In the genomic region with DNA sequence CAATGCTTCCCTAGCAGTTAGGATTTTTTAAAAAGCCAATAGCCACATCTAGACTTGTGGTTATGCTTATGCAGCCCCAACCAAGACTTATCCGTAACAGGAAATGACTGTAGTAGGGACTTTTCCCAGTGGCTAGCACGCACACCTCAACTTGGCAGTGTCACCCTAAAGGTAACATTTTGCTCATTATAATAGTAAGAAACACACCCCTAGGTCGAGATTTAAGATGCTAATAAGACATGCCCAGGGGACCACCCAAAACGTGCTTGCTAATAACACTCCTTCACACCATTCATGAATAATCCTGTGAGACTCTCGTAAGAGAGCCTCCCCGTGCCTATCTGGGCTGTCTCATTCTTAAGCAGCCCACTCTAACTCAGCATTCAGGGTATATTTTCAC, we compare ENCODE assay signal across 2 cellular contexts.
TF ChIP-seq lines count a peak whose summit lies in the region.

No MANE protein-coding gene starts in this region.

TF ChIP-seq in GM23338, 12 proteins besides CTCF, POLR2A, EP300 and RAD21:
- TF ChIP-seq, protein P1, sequence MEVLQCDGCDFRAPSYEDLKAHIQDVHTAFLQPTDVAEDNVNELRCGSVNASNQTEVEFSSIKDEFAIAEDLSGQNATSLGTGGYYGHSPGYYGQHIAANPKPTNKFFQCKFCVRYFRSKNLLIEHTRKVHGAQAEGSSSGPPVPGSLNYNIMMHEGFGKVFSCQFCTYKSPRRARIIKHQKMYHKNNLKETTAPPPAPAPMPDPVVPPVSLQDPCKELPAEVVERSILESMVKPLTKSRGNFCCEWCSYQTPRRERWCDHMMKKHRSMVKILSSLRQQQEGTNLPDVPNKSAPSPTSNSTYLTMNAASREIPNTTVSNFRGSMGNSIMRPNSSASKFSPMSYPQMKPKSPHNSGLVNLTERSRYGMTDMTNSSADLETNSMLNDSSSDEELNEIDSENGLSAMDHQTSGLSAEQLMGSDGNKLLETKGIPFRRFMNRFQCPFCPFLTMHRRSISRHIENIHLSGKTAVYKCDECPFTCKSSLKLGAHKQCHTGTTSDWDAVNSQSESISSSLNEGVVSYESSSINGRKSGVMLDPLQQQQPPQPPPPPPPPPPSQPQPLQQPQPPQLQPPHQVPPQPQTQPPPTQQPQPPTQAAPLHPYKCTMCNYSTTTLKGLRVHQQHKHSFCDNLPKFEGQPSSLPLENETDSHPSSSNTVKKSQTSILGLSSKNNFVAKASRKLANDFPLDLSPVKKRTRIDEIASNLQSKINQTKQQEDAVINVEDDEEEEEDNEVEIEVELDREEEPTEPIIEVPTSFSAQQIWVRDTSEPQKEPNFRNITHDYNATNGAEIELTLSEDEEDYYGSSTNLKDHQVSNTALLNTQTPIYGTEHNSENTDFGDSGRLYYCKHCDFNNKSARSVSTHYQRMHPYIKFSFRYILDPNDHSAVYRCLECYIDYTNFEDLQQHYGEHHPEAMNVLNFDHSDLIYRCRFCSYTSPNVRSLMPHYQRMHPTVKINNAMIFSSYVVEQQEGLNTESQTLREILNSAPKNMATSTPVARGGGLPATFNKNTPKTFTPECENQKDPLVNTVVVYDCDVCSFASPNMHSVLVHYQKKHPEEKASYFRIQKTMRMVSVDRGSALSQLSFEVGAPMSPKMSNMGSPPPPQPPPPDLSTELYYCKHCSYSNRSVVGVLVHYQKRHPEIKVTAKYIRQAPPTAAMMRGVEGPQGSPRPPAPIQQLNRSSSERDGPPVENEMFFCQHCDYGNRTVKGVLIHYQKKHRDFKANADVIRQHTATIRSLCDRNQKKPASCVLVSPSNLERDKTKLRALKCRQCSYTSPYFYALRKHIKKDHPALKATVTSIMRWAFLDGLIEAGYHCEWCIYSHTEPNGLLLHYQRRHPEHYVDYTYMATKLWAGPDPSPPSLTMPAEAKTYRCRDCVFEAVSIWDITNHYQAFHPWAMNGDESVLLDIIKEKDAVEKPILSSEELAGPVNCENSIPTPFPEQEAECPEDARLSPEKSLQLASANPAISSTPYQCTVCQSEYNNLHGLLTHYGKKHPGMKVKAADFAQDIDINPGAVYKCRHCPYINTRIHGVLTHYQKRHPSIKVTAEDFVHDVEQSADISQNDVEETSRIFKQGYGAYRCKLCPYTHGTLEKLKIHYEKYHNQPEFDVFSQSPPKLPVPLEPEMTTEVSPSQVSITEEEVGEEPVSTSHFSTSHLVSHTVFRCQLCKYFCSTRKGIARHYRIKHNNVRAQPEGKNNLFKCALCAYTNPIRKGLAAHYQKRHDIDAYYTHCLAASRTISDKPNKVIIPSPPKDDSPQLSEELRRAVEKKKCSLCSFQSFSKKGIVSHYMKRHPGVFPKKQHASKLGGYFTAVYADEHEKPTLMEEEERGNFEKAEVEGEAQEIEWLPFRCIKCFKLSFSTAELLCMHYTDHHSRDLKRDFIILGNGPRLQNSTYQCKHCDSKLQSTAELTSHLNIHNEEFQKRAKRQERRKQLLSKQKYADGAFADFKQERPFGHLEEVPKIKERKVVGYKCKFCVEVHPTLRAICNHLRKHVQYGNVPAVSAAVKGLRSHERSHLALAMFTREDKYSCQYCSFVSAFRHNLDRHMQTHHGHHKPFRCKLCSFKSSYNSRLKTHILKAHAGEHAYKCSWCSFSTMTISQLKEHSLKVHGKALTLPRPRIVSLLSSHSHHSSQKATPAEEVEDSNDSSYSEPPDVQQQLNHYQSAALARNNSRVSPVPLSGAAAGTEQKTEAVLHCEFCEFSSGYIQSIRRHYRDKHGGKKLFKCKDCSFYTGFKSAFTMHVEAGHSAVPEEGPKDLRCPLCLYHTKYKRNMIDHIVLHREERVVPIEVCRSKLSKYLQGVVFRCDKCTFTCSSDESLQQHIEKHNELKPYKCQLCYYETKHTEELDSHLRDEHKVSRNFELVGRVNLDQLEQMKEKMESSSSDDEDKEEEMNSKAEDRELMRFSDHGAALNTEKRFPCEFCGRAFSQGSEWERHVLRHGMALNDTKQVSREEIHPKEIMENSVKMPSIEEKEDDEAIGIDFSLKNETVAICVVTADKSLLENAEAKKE (CRISPR knock-in tag; IDR thresholded peaks at IDR 0.05), result no peak
- TF ChIP-seq, protein P2, sequence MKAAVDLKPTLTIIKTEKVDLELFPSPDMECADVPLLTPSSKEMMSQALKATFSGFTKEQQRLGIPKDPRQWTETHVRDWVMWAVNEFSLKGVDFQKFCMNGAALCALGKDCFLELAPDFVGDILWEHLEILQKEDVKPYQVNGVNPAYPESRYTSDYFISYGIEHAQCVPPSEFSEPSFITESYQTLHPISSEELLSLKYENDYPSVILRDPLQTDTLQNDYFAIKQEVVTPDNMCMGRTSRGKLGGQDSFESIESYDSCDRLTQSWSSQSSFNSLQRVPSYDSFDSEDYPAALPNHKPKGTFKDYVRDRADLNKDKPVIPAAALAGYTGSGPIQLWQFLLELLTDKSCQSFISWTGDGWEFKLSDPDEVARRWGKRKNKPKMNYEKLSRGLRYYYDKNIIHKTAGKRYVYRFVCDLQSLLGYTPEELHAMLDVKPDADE (IDR thresholded peaks at IDR 0.05), result no peak
- TF ChIP-seq ZNF331 (CRISPR knock-in tag; IDR thresholded peaks at IDR 0.05; ENCODE audit: low read depth), result no peak
- TF ChIP-seq EZH2 (IDR thresholded peaks at IDR 0.05; ENCODE audit: low read depth, unreplicated experiment), result no peak
- TF ChIP-seq POLR2AphosphoS5 (IDR thresholded peaks at IDR 0.05; ENCODE audit: low read depth), result no peak
- no peak for TF ChIP-seq STAT1 (IDR thresholded peaks at IDR 0.05; ENCODE audit: unreplicated experiment)
- TF ChIP-seq ZNF114 (CRISPR knock-in tag; IDR thresholded peaks at IDR 0.05), result no peak
- TF ChIP-seq, protein P3, sequence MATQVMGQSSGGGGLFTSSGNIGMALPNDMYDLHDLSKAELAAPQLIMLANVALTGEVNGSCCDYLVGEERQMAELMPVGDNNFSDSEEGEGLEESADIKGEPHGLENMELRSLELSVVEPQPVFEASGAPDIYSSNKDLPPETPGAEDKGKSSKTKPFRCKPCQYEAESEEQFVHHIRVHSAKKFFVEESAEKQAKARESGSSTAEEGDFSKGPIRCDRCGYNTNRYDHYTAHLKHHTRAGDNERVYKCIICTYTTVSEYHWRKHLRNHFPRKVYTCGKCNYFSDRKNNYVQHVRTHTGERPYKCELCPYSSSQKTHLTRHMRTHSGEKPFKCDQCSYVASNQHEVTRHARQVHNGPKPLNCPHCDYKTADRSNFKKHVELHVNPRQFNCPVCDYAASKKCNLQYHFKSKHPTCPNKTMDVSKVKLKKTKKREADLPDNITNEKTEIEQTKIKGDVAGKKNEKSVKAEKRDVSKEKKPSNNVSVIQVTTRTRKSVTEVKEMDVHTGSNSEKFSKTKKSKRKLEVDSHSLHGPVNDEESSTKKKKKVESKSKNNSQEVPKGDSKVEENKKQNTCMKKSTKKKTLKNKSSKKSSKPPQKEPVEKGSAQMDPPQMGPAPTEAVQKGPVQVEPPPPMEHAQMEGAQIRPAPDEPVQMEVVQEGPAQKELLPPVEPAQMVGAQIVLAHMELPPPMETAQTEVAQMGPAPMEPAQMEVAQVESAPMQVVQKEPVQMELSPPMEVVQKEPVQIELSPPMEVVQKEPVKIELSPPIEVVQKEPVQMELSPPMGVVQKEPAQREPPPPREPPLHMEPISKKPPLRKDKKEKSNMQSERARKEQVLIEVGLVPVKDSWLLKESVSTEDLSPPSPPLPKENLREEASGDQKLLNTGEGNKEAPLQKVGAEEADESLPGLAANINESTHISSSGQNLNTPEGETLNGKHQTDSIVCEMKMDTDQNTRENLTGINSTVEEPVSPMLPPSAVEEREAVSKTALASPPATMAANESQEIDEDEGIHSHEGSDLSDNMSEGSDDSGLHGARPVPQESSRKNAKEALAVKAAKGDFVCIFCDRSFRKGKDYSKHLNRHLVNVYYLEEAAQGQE (IDR thresholded peaks at IDR 0.05; ENCODE audit: unreplicated experiment), result no peak
- TF ChIP-seq JUNB (IDR thresholded peaks at IDR 0.05; ENCODE audit: unreplicated experiment), result no peak

TF ChIP-seq in H1, 55 proteins besides CTCF, POLR2A, EP300 and RAD21 (continued from another document):
- TF ChIP-seq JUN (IDR thresholded peaks at IDR 0.05; ENCODE audit: low read depth, low read length), result no peak
- TF ChIP-seq, protein P4, sequence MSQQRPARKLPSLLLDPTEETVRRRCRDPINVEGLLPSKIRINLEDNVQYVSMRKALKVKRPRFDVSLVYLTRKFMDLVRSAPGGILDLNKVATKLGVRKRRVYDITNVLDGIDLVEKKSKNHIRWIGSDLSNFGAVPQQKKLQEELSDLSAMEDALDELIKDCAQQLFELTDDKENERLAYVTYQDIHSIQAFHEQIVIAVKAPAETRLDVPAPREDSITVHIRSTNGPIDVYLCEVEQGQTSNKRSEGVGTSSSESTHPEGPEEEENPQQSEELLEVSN (IDR thresholded peaks at IDR 0.05), result no peak
- no peak for TF ChIP-seq BRCA1 (IDR thresholded peaks at IDR 0.05; ENCODE audit: low read depth, low read length)
- TF ChIP-seq, protein P5, sequence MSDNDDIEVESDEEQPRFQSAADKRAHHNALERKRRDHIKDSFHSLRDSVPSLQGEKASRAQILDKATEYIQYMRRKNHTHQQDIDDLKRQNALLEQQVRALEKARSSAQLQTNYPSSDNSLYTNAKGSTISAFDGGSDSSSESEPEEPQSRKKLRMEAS (IDR thresholded peaks at IDR 0.05), result no peak
- TF ChIP-seq PHF8 (conservative IDR thresholded peaks at IDR 0.05; ENCODE audit: low read depth, low read length), result no peak
- TF ChIP-seq TAF1 (IDR thresholded peaks at IDR 0.05; ENCODE audit: low read depth, low read length), result no peak
- TF ChIP-seq SP1 (IDR thresholded peaks at IDR 0.05; ENCODE audit: low read depth, low read length), result no peak
- no peak for TF ChIP-seq EGR1 (IDR thresholded peaks at IDR 0.05; ENCODE audit: borderline replicate concordance, low read depth, low read length)
- TF ChIP-seq KDM1A (IDR thresholded peaks at IDR 0.05; ENCODE audit: borderline replicate concordance, low read length), result no peak
